In the genomic region with DNA sequence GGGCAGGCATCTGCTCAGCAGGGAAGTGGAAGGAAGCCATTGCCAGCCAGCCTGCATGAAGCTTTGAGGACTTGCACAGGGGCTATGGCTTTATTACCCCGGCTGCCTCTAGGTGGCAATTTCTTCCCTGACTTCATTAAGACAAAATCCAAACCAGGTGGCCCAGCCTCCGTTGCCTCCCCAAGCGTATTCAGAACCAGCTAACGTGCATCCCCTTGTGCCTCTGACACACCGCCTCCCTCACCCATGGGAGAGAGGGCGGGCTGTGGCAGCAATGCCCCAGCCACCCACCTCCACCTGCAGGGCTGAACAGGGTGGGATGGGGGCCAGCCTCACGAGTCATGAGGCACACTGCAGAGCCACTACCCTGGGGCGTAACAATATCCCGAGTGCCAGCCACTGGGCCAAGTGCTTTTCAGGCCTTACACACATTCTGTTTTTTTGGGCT, we compare ENCODE assay signal across 8 cellular contexts. TPM values are rescaled to one million over a fixed set of nuclear protein-coding genes. Genes with fewer than 3 reads are reported as not detected.
DNase-seq lines count a peak whose midpoint lies in the region; ATAC-seq and TF ChIP-seq lines count a peak whose summit lies in the region.

No MANE protein-coding gene starts in this region.

- intact Hi-C loops in activated naive CD4-positive, alpha-beta T cell treated with anti-CD3 and anti-CD28 coated beads for 36 hours (cut with micrococcal nuclease), result loop anchor here (1.0 kb wide), 1 partner anchor 205 kb away; a partner anchor contains a TSS
- intact Hi-C loops in activated T-helper 2 cell treated with anti-CD3 and anti-CD28 coated beads, Interferon-gamma antibody, Interleukin-2, Interleukin-4, amounts not matched to agents 10 μg/mL and 5 μg/mL and 100 μg/mL, durations not matched to agents 14 hours and 24 hours and 36 hours (cut with micrococcal nuclease), result no loop called here

- H3K9me3 Mint-ChIP-seq in activated naive CD4-positive, alpha-beta T cell treated with anti-CD3 and anti-CD28 coated beads for 36 hours, result no peaks in the 10 kb centered on the region
- no peaks in the 10 kb centered on the region for H3K9me3 Mint-ChIP-seq in chondrocyte (ENCODE audit: low read depth)
- no peaks in the 10 kb centered on the region for H3K9me3 Mint-ChIP-seq in mesothelial cell of epicardium
- no peaks in the 10 kb centered on the region for H3K9me3 Mint-ChIP-seq in activated T-helper 2 cell treated with anti-CD3 and anti-CD28 coated beads, Interferon-gamma antibody, Interleukin-2, Interleukin-4, amounts not matched to agents 10 μg/mL and 5 μg/mL and 100 μg/mL, durations not matched to agents 14 hours and 24 hours and 36 hours

- peak; percentile 76 for TF ChIP-seq CTCF in chondrocyte (IDR thresholded peaks at IDR 0.05)
- TF ChIP-seq CTCF in mesothelial cell of epicardium (IDR thresholded peaks at IDR 0.05; ENCODE audit: unreplicated experiment), result peak; percentile 12

- CTCF ChIA-PET in activated naive CD4-positive, alpha-beta T cell treated with anti-CD3 and anti-CD28 coated beads for 36 hours (lab: Charles Lee), result interaction anchor here (0.5 to 1.2 kb wide), 2 partner anchors 111 to 263 kb away, joined by 3 to 4 read pairs; no protein-coding TSS in a partner anchor

- H3K27me3 Mint-ChIP-seq in activated naive CD4-positive, alpha-beta T cell treated with anti-CD3 and anti-CD28 coated beads for 36 hours (ENCODE audit: low read depth), result peaks cover 11% of the 10 kb centered on the region
- H3K27me3 Mint-ChIP-seq in chondrocyte (ENCODE audit: low read depth) (no peaks in the 10 kb centered on the region), mesothelial cell of epicardium (ENCODE audit: low read depth) (no peaks in the 10 kb centered on the region)
- H3K27me3 Mint-ChIP-seq in activated T-helper 2 cell treated with anti-CD3 and anti-CD28 coated beads, Interferon-gamma antibody, Interleukin-2, Interleukin-4, amounts not matched to agents 10 μg/mL and 5 μg/mL and 100 μg/mL, durations not matched to agents 14 hours and 24 hours and 36 hours (ENCODE audit: low read depth), result peaks cover 21% of the 10 kb centered on the region

- H3K4me3 Mint-ChIP-seq in activated naive CD4-positive, alpha-beta T cell treated with anti-CD3 and anti-CD28 coated beads for 36 hours, result no peak overlapping the region
- H3K4me3 Mint-ChIP-seq in chondrocyte (ENCODE audit: unreplicated experiment), result peak overlapping the region; percentile 51
- H3K4me3 Mint-ChIP-seq in mesothelial cell of epicardium, result no peak overlapping the region
- H3K4me3 Mint-ChIP-seq in activated T-helper 2 cell treated with anti-CD3 and anti-CD28 coated beads, Interferon-gamma antibody, Interleukin-2, Interleukin-4, amounts not matched to agents 10 μg/mL and 5 μg/mL and 100 μg/mL, durations not matched to agents 14 hours and 24 hours and 36 hours (ENCODE audit: low read depth), result no peak overlapping the region

- H3K4me1 Mint-ChIP-seq in activated naive CD4-positive, alpha-beta T cell treated with anti-CD3 and anti-CD28 coated beads for 36 hours (ENCODE audit: low read depth), result peaks cover 16% of the 10 kb centered on the region
- H3K4me1 Mint-ChIP-seq in chondrocyte (ENCODE audit: low read depth) (peaks cover 58% of the 10 kb centered on the region), mesothelial cell of epicardium (peaks cover 41% of the 10 kb centered on the region)
- H3K4me1 Mint-ChIP-seq in activated T-helper 2 cell treated with anti-CD3 and anti-CD28 coated beads, Interferon-gamma antibody, Interleukin-2, Interleukin-4, amounts not matched to agents 10 μg/mL and 5 μg/mL and 100 μg/mL, durations not matched to agents 14 hours and 24 hours and 36 hours (ENCODE audit: low read depth), result peaks cover 17% of the 10 kb centered on the region

- no peak for ATAC-seq in HG03565 (IDR thresholded peaks at IDR 0.05; ENCODE audit: unreplicated experiment)

- H3K36me3 Mint-ChIP-seq in activated naive CD4-positive, alpha-beta T cell treated with anti-CD3 and anti-CD28 coated beads for 36 hours (ENCODE audit: low read depth), result no peaks in the 10 kb centered on the region
- peaks cover 12% of the 10 kb centered on the region for H3K36me3 Mint-ChIP-seq in chondrocyte (ENCODE audit: low read depth)
- peaks cover 2% of the 10 kb centered on the region for H3K36me3 Mint-ChIP-seq in mesothelial cell of epicardium
- no peaks in the 10 kb centered on the region for H3K36me3 Mint-ChIP-seq in activated T-helper 2 cell treated with anti-CD3 and anti-CD28 coated beads, Interferon-gamma antibody, Interleukin-2, Interleukin-4, amounts not matched to agents 10 μg/mL and 5 μg/mL and 100 μg/mL, durations not matched to agents 14 hours and 24 hours and 36 hours (ENCODE audit: low read depth)

- DNase-seq in activated naive CD4-positive, alpha-beta T cell treated with anti-CD3 and anti-CD28 coated beads for 36 hours, result peak; percentile 61
- DNase-seq in activated naive CD4-positive, alpha-beta T cell (lab: John Stamatoyannopoulos, UW), result no peak
- peak; percentile 19 for DNase-seq in KG1 (lab: John Stamatoyannopoulos, UW)
- peak; percentile 50 for DNase-seq in RPMI7951 (ENCODE audit: low read depth)
- DNase-seq in chondrocyte (ENCODE audit: low spot score), result no peak
- no peak for DNase-seq in mesothelial cell of epicardium (ENCODE audit: low spot score in 2 of 2, unreplicated experiment in 2 of 2)
- no peak for DNase-seq in activated T-helper 2 cell treated with anti-CD3 and anti-CD28 coated beads, Interferon-gamma antibody, Interleukin-2, Interleukin-4, amounts not matched to agents 10 μg/mL and 5 μg/mL and 100 μg/mL, durations not matched to agents 14 hours and 24 hours and 36 hours (ENCODE audit: low spot score)

- no peak overlapping the region for H3K27ac Mint-ChIP-seq in activated naive CD4-positive, alpha-beta T cell treated with anti-CD3 and anti-CD28 coated beads for 36 hours
- no peak overlapping the region for H3K27ac Mint-ChIP-seq in chondrocyte (ENCODE audit: unreplicated experiment)
- H3K27ac Mint-ChIP-seq in mesothelial cell of epicardium, result peak overlapping the region; percentile 78
- no peak overlapping the region for H3K27ac Mint-ChIP-seq in activated T-helper 2 cell treated with anti-CD3 and anti-CD28 coated beads, Interferon-gamma antibody, Interleukin-2, Interleukin-4, amounts not matched to agents 10 μg/mL and 5 μg/mL and 100 μg/mL, durations not matched to agents 14 hours and 24 hours and 36 hours

RNA-seq across cellular contexts. Expression of a gene that starts 6.8 kb away (rescaled TPM):
- total RNA-seq in activated naive CD4-positive, alpha-beta T cell treated with anti-CD3 and anti-CD28 coated beads for 36 hours, result under 1 TPM in 1 of 2 experiments, not detected in 1; 0.12 TPM
- total RNA-seq in RPMI7951 (2014; rRNA removed; shearing (Covaris generic)), result 49.3 and 58.5 TPM in 2 replicates
- 74.4 to 135 TPM (median 75.6 TPM) in 3 replicates for total RNA-seq in chondrocyte
- 33.3 to 38.7 TPM (median 35.3 TPM) in 3 replicates for total RNA-seq in mesothelial cell of epicardium
- total RNA-seq in activated T-helper 2 cell treated with anti-CD3 and anti-CD28 coated beads, Interferon-gamma antibody, Interleukin-2, Interleukin-4, amounts not matched to agents 10 μg/mL and 5 μg/mL and 100 μg/mL, durations not matched to agents 14 hours and 24 hours and 36 hours, result 0.16 and 0.52 TPM in 2 replicates

RNA-seq across cellular contexts. Expression of a gene that starts 59.9 kb away (rescaled TPM):
- total RNA-seq in activated naive CD4-positive, alpha-beta T cell treated with anti-CD3 and anti-CD28 coated beads for 36 hours, result 10 to 100 TPM; 25.5 to 30.0 TPM
- 17.7 and 19.8 TPM in 2 replicates for total RNA-seq in RPMI7951 (2014; rRNA removed; shearing (Covaris generic))
- 14.0 to 20.6 TPM (median 14.7 TPM) in 3 replicates for total RNA-seq in chondrocyte
- total RNA-seq in mesothelial cell of epicardium, result 22.1 to 24.9 TPM (median 24.6 TPM) in 3 replicates
- 34.1 and 35.4 TPM in 2 replicates for total RNA-seq in activated T-helper 2 cell treated with anti-CD3 and anti-CD28 coated beads, Interferon-gamma antibody, Interleukin-2, Interleukin-4, amounts not matched to agents 10 μg/mL and 5 μg/mL and 100 μg/mL, durations not matched to agents 14 hours and 24 hours and 36 hours

Comparison
In these comparisons a context has a peak if more than half of its experiments do, and no peak if none do; other contexts are left out.
1. DNase-seq: peak in activated naive CD4-positive, alpha-beta T cell treated with anti-CD3 and anti-CD28 coated beads for 36 hours (single experiment), KG1 (single experiment) and RPMI7951 (single experiment); none in activated naive CD4-positive, alpha-beta T cell (0 of 4), chondrocyte (single experiment), mesothelial cell of epicardium (0 of 2) and activated T-helper 2 cell treated with anti-CD3 and anti-CD28 coated beads, Interferon-gamma antibody, Interleukin-2, Interleukin-4, amounts not matched to agents 10 μg/mL and 5 μg/mL and 100 μg/mL, durations not matched to agents 14 hours and 24 hours and 36 hours (single experiment).
2. RNA of a gene that starts 6.8 kb away (total RNA-seq): 74.4 to 135 TPM in chondrocyte, 49.3 to 58.5 TPM in RPMI7951 and 33.3 to 38.7 TPM in mesothelial cell of epicardium; 0.16 to 0.52 TPM in activated T-helper 2 cell treated with anti-CD3 and anti-CD28 coated beads, Interferon-gamma antibody, Interleukin-2, Interleukin-4, amounts not matched to agents 10 μg/mL and 5 μg/mL and 100 μg/mL, durations not matched to agents 14 hours and 24 hours and 36 hours and 0.12 TPM in activated naive CD4-positive, alpha-beta T cell treated with anti-CD3 and anti-CD28 coated beads for 36 hours; every median in the first group is over 10 times any median in the second.